ENCODE assay signal across 8 cellular contexts in the genomic region with DNA sequence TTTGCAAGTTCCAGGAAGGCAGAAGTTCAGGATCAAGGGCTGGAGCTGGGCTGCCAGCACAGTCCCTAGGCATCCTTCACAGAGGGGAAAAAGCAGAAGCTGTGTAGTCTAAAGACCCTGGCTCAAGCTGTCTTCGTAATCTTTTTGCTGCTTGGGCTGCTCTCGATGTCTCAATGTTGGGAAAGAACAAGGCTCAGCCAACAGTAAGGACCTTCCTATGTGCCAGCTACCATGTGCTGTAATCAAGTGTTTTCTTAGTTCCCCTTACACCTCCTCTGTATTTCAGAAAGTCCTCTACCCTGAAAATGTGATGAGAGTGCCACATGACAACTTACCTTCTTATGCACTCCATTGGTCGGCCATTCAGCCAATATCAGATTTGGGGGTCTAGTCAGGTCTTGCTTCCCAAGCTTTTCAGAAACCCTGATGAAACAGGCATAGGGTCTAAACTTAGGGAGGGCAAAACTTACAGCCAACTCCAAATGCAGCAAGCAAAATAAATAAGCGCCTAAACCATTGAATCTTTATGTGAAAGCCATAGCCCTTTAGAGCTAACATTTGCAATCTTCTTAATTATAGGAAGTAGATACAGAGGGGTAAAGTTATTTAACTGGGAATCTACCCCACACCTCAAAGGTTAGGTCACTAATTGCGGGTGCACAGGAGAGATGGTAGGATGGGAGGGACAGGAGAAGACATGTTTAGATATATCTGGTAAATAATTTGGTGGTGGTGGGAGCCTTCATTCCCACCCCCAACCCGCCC. TPM values are rescaled to one million over a fixed set of nuclear protein-coding genes. Genes with fewer than 3 reads are reported as not detected.
DNase-seq lines count a peak whose midpoint lies in the region; ATAC-seq lines count a peak whose summit lies in the region.

No MANE protein-coding gene starts in this region.

- peaks cover under 1% of the 10 kb centered on the region for H3K36me3 ChIP-seq in mesendoderm (ENCODE audit: control insufficient read depth, insufficient read depth, low read length)

- H3K36me3 Mint-ChIP-seq in activated T-cell treated with anti-CD3 and anti-CD28 coated beads, Interleukin-2, amount 50 U/mL, for 72 hours (ENCODE audit: insufficient read depth in 2 of 2): peaks cover 15 to 22% of the 10 kb centered on the region in 2 donors
- peaks cover 32% of the 10 kb centered on the region for H3K36me3 Mint-ChIP-seq in activated naive CD8-positive, alpha-beta T cell treated with anti-CD3 and anti-CD28 coated beads for 36 hours

- peak overlapping the region; percentile 95 to 99 for H3K4me3 Mint-ChIP-seq in activated T-cell treated with anti-CD3 and anti-CD28 coated beads, Interleukin-2, amount 50 U/mL, for 72 hours
- peak overlapping the region; percentile 95 for H3K4me3 Mint-ChIP-seq in activated naive CD8-positive, alpha-beta T cell treated with anti-CD3 and anti-CD28 coated beads for 36 hours

- H3K4me1 ChIP-seq in mesendoderm (ENCODE audit: control insufficient read depth, low read depth, low read length): peaks cover 8% of the 10 kb centered on the region

- peaks cover 19% of the 10 kb centered on the region for H3K4me1 Mint-ChIP-seq in activated T-cell treated with anti-CD3 and anti-CD28 coated beads, Interleukin-2, amount 50 U/mL, for 72 hours (ENCODE audit: low read depth)
- H3K4me1 Mint-ChIP-seq in activated naive CD8-positive, alpha-beta T cell treated with anti-CD3 and anti-CD28 coated beads for 36 hours: peaks cover 28% of the 10 kb centered on the region

- no peak overlapping the region for H3K4me2 ChIP-seq in mesendoderm (ENCODE audit: low read length)

- no peaks in the 10 kb centered on the region for H3K9me3 Mint-ChIP-seq in activated T-cell treated with anti-CD3 and anti-CD28 coated beads, Interleukin-2, amount 50 U/mL, for 72 hours
- no peaks in the 10 kb centered on the region for H3K9me3 Mint-ChIP-seq in activated naive CD8-positive, alpha-beta T cell treated with anti-CD3 and anti-CD28 coated beads for 36 hours

- H3K27me3 Mint-ChIP-seq in activated T-cell treated with anti-CD3 and anti-CD28 coated beads, Interleukin-2, amount 50 U/mL, for 72 hours (ENCODE audit: low read depth): no peaks in the 10 kb centered on the region
- no peaks in the 10 kb centered on the region for H3K27me3 Mint-ChIP-seq in activated naive CD8-positive, alpha-beta T cell treated with anti-CD3 and anti-CD28 coated beads for 36 hours

- no peak overlapping the region for H4K5ac ChIP-seq in mesendoderm (ENCODE audit: low read length)

- H3K79me2 ChIP-seq in mesendoderm (ENCODE audit: control insufficient read depth, insufficient read depth, low read length): peaks cover 16% of the 10 kb centered on the region

- H2BK120ac ChIP-seq in mesendoderm (ENCODE audit: low read depth, low read length): no peak overlapping the region

- no peak overlapping the region for H3K23ac ChIP-seq in mesendoderm (ENCODE audit: low read length)

- DNase-seq in activated T-cell treated with anti-CD3 and anti-CD28 coated beads, Interleukin-2, amount 50 U/mL, for 72 hours: no peak
- DNase-seq in activated T-cell treated with anti-CD3 and anti-CD28 coated beads, Interleukin-2, amount 50 U/mL, for 1 hour: no peak
- no peak for DNase-seq in activated naive CD8-positive, alpha-beta T cell treated with anti-CD3 and anti-CD28 coated beads for 36 hours
- DNase-seq in mesendoderm (no peak), T1000 (lab: John Stamatoyannopoulos, UW) (no peak), amniotic stem cell (lab: John Stamatoyannopoulos, UW) (no peak)

- peak overlapping the region; percentile 6 for H3K56ac ChIP-seq in mesendoderm (ENCODE audit: low read length)

- H3K4ac ChIP-seq in mesendoderm (ENCODE audit: low read depth, low read length): peak overlapping the region; percentile 75

- peaks cover 10% of the 10 kb centered on the region for H3K79me1 ChIP-seq in mesendoderm (ENCODE audit: low read length)

- H3K9ac ChIP-seq in mesendoderm (ENCODE audit: low read length): peak overlapping the region; percentile 32

- no CpG with 5 or more reads among the region's 6 CpGs for WGBS in mesendoderm (ENCODE audit: extremely low coverage, insufficient coverage, low lambda C conversion rate)

- no peak overlapping the region for H3K4me3 ChIP-seq in mesendoderm (ENCODE audit: low read length)

- no peak for ATAC-seq in activated T-cell treated with anti-CD3 and anti-CD28 coated beads, Interleukin-2, amount 50 U/mL, for 72 hours (replicated peaks in 1 of 2)
- ATAC-seq in HG03575 (IDR thresholded peaks at IDR 0.05; ENCODE audit: extremely low read depth, insufficient number of reproducible peaks, low FRiP score, unreplicated experiment) (peak; percentile 14), HG02678 (IDR thresholded peaks at IDR 0.05; ENCODE audit: unreplicated experiment) (no peak)

- peak overlapping the region; percentile 69 for H3K27ac Mint-ChIP-seq in activated T-cell treated with anti-CD3 and anti-CD28 coated beads, Interleukin-2, amount 50 U/mL, for 72 hours
- peak overlapping the region; percentile 44 for H3K27ac Mint-ChIP-seq in activated naive CD8-positive, alpha-beta T cell treated with anti-CD3 and anti-CD28 coated beads for 36 hours

- no peak overlapping the region for H3K27ac ChIP-seq in mesendoderm (ENCODE audit: low read depth, low read length)

- no peak overlapping the region for H2BK5ac ChIP-seq in mesendoderm (ENCODE audit: low read length)

- no peaks in the 10 kb centered on the region for H3K27me3 ChIP-seq in mesendoderm (ENCODE audit: insufficient read depth, low read length, poor library complexity)

- no peak overlapping the region for H4K8ac ChIP-seq in mesendoderm (ENCODE audit: low read depth, low read length)

- no peak overlapping the region for H2BK15ac ChIP-seq in mesendoderm (replicated peaks; ENCODE audit: low read depth)

- H3K18ac ChIP-seq in mesendoderm (ENCODE audit: low read length): peak overlapping the region; percentile 71

- no peak overlapping the region for H2AK5ac ChIP-seq in mesendoderm (ENCODE audit: low read length)

RNA-seq across cellular contexts. Expression of a gene that starts 1.2 kb away (rescaled TPM):
- 100 to 1,000 TPM; 225 to 272 TPM for total RNA-seq in activated T-cell treated with anti-CD3 and anti-CD28 coated beads, Interleukin-2, amount 50 U/mL, for 72 hours
- total RNA-seq in activated naive CD8-positive, alpha-beta T cell treated with anti-CD3 and anti-CD28 coated beads for 36 hours: 100 to 1,000 TPM; 132 to 133 TPM
- 4.2 TPM for polyA plus RNA-seq in mesendoderm (2013, experiment 1 of 2)
- 4.4 TPM for polyA plus RNA-seq in mesendoderm (2013, experiment 2 of 2)
